In the genomic region with DNA sequence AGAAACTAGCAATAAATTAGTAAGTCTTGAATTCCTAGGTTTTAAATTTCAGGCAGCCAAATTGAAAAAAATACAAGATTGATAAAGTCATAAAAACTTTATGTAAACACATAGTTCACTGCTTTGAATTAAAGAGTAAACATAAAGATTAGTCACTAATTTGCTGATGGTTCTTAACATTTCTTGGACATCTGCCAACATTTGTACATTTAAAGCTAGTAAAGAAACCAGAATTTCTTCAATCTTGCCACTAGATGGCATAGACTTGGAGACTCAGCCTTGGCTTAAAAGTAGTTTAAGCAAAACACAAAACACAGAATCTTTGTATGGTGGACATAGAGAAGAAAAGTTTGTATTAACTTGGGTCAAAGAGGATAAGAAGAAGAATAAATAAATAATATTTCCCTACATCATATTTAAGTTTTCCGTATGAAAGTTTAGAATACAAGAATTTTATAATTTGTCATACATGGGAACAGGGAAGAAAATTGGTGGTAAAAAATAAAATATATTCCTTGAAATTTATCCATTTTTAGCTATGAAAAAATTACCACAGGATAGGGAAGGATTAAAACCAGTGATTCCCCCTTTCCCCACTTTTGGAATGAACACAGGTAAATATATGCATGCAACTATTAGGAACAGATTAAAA, we compare ENCODE assay signal across 8 cellular contexts. TPM values are rescaled to one million over a fixed set of nuclear protein-coding genes. Genes with fewer than 3 reads are reported as not detected.
DNase-seq lines count a peak whose midpoint lies in the region; ATAC-seq, FAIRE-seq and TF ChIP-seq lines count a peak whose summit lies in the region.

No MANE protein-coding gene starts in this region.

- ATAC-seq in heart right ventricle (peak in 2 of 8 donors; percentile 42 to 52), Right ventricle myocardium inferior (no peak), HG03520 (IDR thresholded peaks at IDR 0.05; ENCODE audit: unreplicated experiment) (peak; percentile 40), K562 (peak; percentile 67)

- H3K4me3 ChIP-seq in heart right ventricle (no peak overlapping the region), K562 (no peak overlapping the region), vagina (no peak overlapping the region)

- POLR2A ChIA-PET in K562 (lab: Yijun Ruan, JAX): interaction anchor here (0.9 to 1.9 kb wide), 5 partner anchors 9 to 63 kb away, joined by 3 to 8 read pairs (median 4); partner anchors contain the start of gene FAM135A

- no peak overlapping the region for H3K9ac ChIP-seq in K562 (ENCODE audit: insufficient read depth in 1 of 2, low read depth in 2 of 2, low read length in 2 of 2)

- H3K4me2 ChIP-seq in K562 (ENCODE audit: insufficient read depth, low read length): no peak overlapping the region

- peak; percentile 79 for TF ChIP-seq RAD21 in K562 (CRISPR knock-in tag; conservative IDR thresholded peaks at IDR 0.05 in 1 of 2, IDR thresholded peaks at IDR 0.05 in 1 of 2)

- DNase-seq in heart right ventricle (no peak), Right ventricle myocardium inferior (ENCODE audit: missing footprints) (no peak), NCI-H524 (lab: John Stamatoyannopoulos, UW) (peak; percentile 9 to 78), K562 (ENCODE audit: extremely low read depth in 1 of 4, low spot score in 3 of 4) (peak; percentile 47 to 70 (median 54)), kidney glomerular epithelial cell (lab: John Stamatoyannopoulos, UW) (peak; percentile 85), vagina (ENCODE audit: extremely low spot score in 2 of 2) (no peak)
- no peak for DNase-seq in activated naive CD4-positive, alpha-beta T cell treated with anti-CD3 and anti-CD28 coated beads, Interleukin-2, amount 50 U/mL, for 16 hours

- no peak for TF ChIP-seq EP300 in K562 (IDR thresholded peaks at IDR 0.05; ENCODE audit: low read length)

- H3K36me3 ChIP-seq in heart right ventricle: no peaks in the 10 kb centered on the region
- H3K36me3 ChIP-seq in K562 (ENCODE audit: control insufficient read depth, insufficient read depth, low read length): no peaks in the 10 kb centered on the region
- H3K36me3 ChIP-seq in vagina: no peaks in the 10 kb centered on the region

- intact Hi-C loops in heart right ventricle (cut with DNase I): loop anchor here in 4 of 10 donors (2.0 to 10.0 kb wide), 4 partner anchors 41 to 641 kb away; partner anchors contain the start of gene FAM135A (in 1 of the 4)
- intact Hi-C loops in Right ventricle myocardium inferior (cut with DNase I): loop anchor here (10.0 kb wide), 1 partner anchor 643 kb away; no protein-coding TSS in a partner anchor
- intact Hi-C loops in K562 (cut with micrococcal nuclease): loop anchor here (10.0 kb wide), 1 partner anchor 513 kb away; no protein-coding TSS in a partner anchor
- intact Hi-C loops in vagina (cut with DNase I): no loop called here

- in situ Hi-C loops in K562 (cut with MboI): no loop called here

- H3K9me1 ChIP-seq in K562 (ENCODE audit: control insufficient read depth, insufficient read depth, low read length): no peaks in the 10 kb centered on the region

- no TSS peak for BruUV-seq in K562 (replicated peaks; lab: Mats Ljungman, UMichigan)

- no peaks in the 10 kb centered on the region for H4K20me1 ChIP-seq in K562 (replicated peaks; ENCODE audit: control insufficient read depth, insufficient read depth, low read length)

- H3K4me1 ChIP-seq in heart right ventricle (no peaks in the 10 kb centered on the region), K562 (replicated peaks in 1 of 2; ENCODE audit: control insufficient read depth in 2 of 2, insufficient read depth in 2 of 2, low read length in 2 of 2) (peaks cover 0 to 8% of the 10 kb centered on the region in 2 experiments; a peak in 3 of 5 replicates), vagina (no peaks in the 10 kb centered on the region)

- H3K27ac ChIP-seq in heart right ventricle (no peak overlapping the region), K562 (ENCODE audit: extremely low read depth, low read depth, low read length) (no peak overlapping the region), vagina (no peak overlapping the region)

- no peak for TF ChIP-seq POLR2A in K562 (conservative IDR thresholded peaks at IDR 0.05)
- TF ChIP-seq POLR2A in vagina (IDR thresholded peaks at IDR 0.05): no peak

- H3K27me3 ChIP-seq in heart right ventricle (peaks cover 0 to 24% (median 0%) of the 10 kb centered on the region in 7 donors), K562 (ENCODE audit: control insufficient read depth in 2 of 2, insufficient read depth in 2 of 2, low read length in 2 of 2) (peaks cover 0 to 3% of the 10 kb centered on the region in 2 experiments; a peak in 1 of 5 replicates), vagina (no peaks in the 10 kb centered on the region)

- H2AFZ ChIP-seq in K562 (ENCODE audit: low read depth, low read length): no peak overlapping the region

- peak; percentile 41 to 79 (median 67) for TF ChIP-seq CTCF in heart right ventricle (IDR thresholded peaks at IDR 0.05)
- TF ChIP-seq CTCF in K562 (IDR thresholded peaks at IDR 0.05 in 2 of 3, conservative IDR thresholded peaks at IDR 0.05 in 1 of 3; ENCODE audit: insufficient read depth in 2 of 3, low read depth in 1 of 3, low read length in 3 of 3): peak; percentile 63 to 81 (median 63); a peak in 5 of 6 replicates
- TF ChIP-seq CTCF in vagina (IDR thresholded peaks at IDR 0.05): peak in 2 of 3 experiments; percentile 48 to 60

- 10 to 12% methylated on average over 1 of the region's 1 CpG for WGBS in heart right ventricle, 2 donors
- 0% methylated on average over 1 of the region's 1 CpG for WGBS in K562 (ENCODE audit: insufficient coverage, low coverage, missing lambda C conversion rate)

- CTCF ChIA-PET in K562 (lab: Yijun Ruan, JAX; ENCODE audit: low intra/inter-chr PET ratio): interaction anchor here (0.6 to 5.4 kb wide), 5 partner anchors 61 to 641 kb away, joined by 3 to 77 read pairs (median 6); no protein-coding TSS in a partner anchor

- H3K9me3 ChIP-seq in heart right ventricle: no peaks in the 10 kb centered on the region
- no peaks in the 10 kb centered on the region for H3K9me3 ChIP-seq in K562 (replicated peaks; ENCODE audit: control insufficient read depth, insufficient read depth, low read depth, low read length)
- H3K9me3 ChIP-seq in vagina: no peaks in the 10 kb centered on the region

- no peaks in the 10 kb centered on the region for H3K79me2 ChIP-seq in K562 (ENCODE audit: control insufficient read depth, insufficient read depth, low read length)

- FAIRE-seq in K562 (lab: Jason Lieb, UNC): peak; percentile 91

TF ChIP-seq in K562, 482 proteins besides CTCF, POLR2A, EP300 and RAD21 (continues in another document):
- TF ChIP-seq ARID1B (IDR thresholded peaks at IDR 0.05) (peak; percentile 30; the same call in 1 of the 2 replicates), ZNF12 (CRISPR knock-in tag; IDR thresholded peaks at IDR 0.05) (no peak), NFIC (IDR thresholded peaks at IDR 0.05) (peak; percentile 99), DPF2 (IDR thresholded peaks at IDR 0.05) (peak; percentile 19; the same call in 1 of the 2 replicates), KDM2B (CRISPR knock-in tag; IDR thresholded peaks at IDR 0.05) (no peak), HNRNPUL1 (IDR thresholded peaks at IDR 0.05; ENCODE audit: low read length) (no peak), RCOR1 (IDR thresholded peaks at IDR 0.05; ENCODE audit: borderline replicate concordance in 1 of 2, low read depth in 2 of 2, low read length in 2 of 2) (peak in 1 of 2 experiments; percentile 35; a peak in 1 of 4 replicates), ZNF197 (CRISPR knock-in tag; IDR thresholded peaks at IDR 0.05; ENCODE audit: low read depth) (no peak), NFIX (CRISPR knock-in tag; IDR thresholded peaks at IDR 0.05; ENCODE audit: low read depth) (peak; percentile 87), FOSL1 (tag; conservative IDR thresholded peaks at IDR 0.05) (peak; percentile 73), GATAD2B (IDR thresholded peaks at IDR 0.05; ENCODE audit: borderline replicate concordance) (peak; percentile 26; the same call in 1 of the 2 replicates)
- TF ChIP-seq, protein P1, sequence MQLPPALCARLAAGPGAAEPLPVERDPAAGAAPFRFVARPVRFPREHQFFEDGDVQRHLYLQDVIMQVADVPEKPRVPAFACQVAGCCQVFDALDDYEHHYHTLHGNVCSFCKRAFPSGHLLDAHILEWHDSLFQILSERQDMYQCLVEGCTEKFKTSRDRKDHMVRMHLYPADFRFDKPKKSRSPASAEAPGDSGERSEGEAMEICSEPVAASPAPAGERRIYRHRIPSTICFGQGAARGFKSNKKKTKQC (CRISPR knock-in tag; IDR thresholded peaks at IDR 0.05): no peak

RNA-seq across cellular contexts. Expression of gene FAM135A, which starts 41.7 kb away (rescaled TPM):
- total RNA-seq in heart right ventricle (10 to 100 TPM; 10.5 to 18.0 (median 12.8) TPM), Right ventricle myocardium inferior (11.4 TPM), K562 (2014; rRNA removed) (22.6 and 23.0 TPM in 2 replicates), K562 (2014; rRNA removed; fragmentation: Illumina TruSeq; extraction: Trizol) (32.1 and 32.7 TPM in 2 replicates), K562 (2015; rRNA removed; fragmentation: Illumina TruSeq; extraction: Trizol) (24.8 and 26.4 TPM in 2 replicates), K562 (2021) (17.8 and 21.0 TPM in 2 replicates), vagina (67.3 TPM)
- polyA plus RNA-seq in heart right ventricle (10 to 100 TPM in 1 of 2 donors, 1 to 10 TPM in 1; 4.8 to 13.7 TPM), K562 (2011; rRNA removed) (32.9 and 34.1 TPM in 2 replicates), K562 (2014; fragmentation: Illumina TruSeq; extraction: Trizol) (15.6 and 19.2 TPM in 2 replicates), K562 (2014; fragmentation: Nextera tagmentation; extraction: Ambion mirVana) (1 to 10 TPM; 7.4 to 8.4 TPM), K562 (2014; rRNA removed) (17.0 and 19.2 TPM in 2 replicates)
- 50.0 and 163 TPM in 2 replicates for total RNA-seq in K562 (2011; cell fraction: chromatin; rRNA removed; ENCODE audit: low replicate concordance)
- total RNA-seq in K562 (2011; cell fraction: nucleolus; rRNA removed): 29.7 and 39.0 TPM in 2 replicates
- 71.1 and 110 TPM in 2 replicates for total RNA-seq in K562 (2011; cell fraction: nucleoplasm; rRNA removed)
- 5.9 and 15.1 TPM in 2 replicates for polyA plus RNA-seq in K562 (2011; cell fraction: cytosol; rRNA removed)
- polyA plus RNA-seq in K562 (2011; cell fraction: nucleus; rRNA removed): 35.3 and 52.2 TPM in 2 replicates
- 9.8 and 10.6 TPM in 2 replicates for polyA plus RNA-seq in K562 (2012)
- polyA minus RNA-seq in K562 (2011; rRNA and poly(A)+ RNA removed): 60.0 and 79.3 TPM in 2 replicates
- 14.0 and 14.7 TPM in 2 replicates for polyA minus RNA-seq in K562 (2011; cell fraction: cytosol; rRNA and poly(A)+ RNA removed)
- 78.8 and 104 TPM in 2 replicates for polyA minus RNA-seq in K562 (2011; cell fraction: nucleus; rRNA and poly(A)+ RNA removed)

Comparison
In these comparisons a context has a peak if more than half of its experiments do, and no peak if none do; other contexts are left out.
1. DNase-seq: peak in NCI-H524 (2 of 2), K562 (4 of 4) and kidney glomerular epithelial cell (single experiment); none in heart right ventricle (0 of 2), Right ventricle myocardium inferior (single experiment), vagina (0 of 2) and activated naive CD4-positive, alpha-beta T cell treated with anti-CD3 and anti-CD28 coated beads, Interleukin-2, amount 50 U/mL, for 16 hours (single experiment).
2. Peak in every context shown above with its lines, with median percentiles within 50 percentile points of each other: CTCF ChIP-seq.